Comparison of ENCODE assay signal across 18 cellular contexts in the genomic region with DNA sequence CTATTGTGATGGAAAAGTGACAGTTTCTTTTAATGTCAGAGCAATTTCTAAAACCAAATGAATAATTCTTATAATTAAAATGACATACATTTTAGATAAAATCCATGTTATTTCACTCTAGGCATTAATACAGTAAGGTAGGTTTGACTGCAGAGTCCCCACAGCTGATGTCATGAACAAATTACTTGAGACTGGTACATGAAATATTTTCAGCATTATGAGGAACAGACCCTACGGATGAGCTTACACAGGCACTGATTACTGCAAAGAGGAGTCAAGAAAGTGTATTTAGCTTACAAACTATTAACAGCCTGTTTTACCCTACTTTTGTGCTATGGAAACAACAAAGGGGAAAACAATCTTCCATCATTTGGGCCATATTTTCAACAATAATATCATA.
"Had no signal": no experiment of that assay in that cellular context is flagged by ENCODE, and none has a peak within 500 bp of the region (broad histone marks: within the 10 kb centered on the region; RNA-seq: fewer than 3 reads in every experiment).

No MANE protein-coding gene starts in this region.

- FAIRE-seq: kidney, pancreas had no signal

- H3K4me1 ChIP-seq: pancreas had no signal

- H3K27ac ChIP-seq: heart right ventricle, left ventricle myocardium inferior, pancreas, testis, WERI-Rb-1 had no signal

- H3K27me3 ChIP-seq: pancreas, testis had no signal

- ATAC-seq: activated CD8-positive, alpha-beta T cell treated with anti-CD3 and anti-CD28 coated beads for 36 hours; activated naive CD8-positive, alpha-beta T cell treated with anti-CD3 and anti-CD28 coated beads, Interleukin-2, amount 50 U/mL, for 24 hours; activated T-cell treated with anti-CD3 and anti-CD28 coated beads, Interleukin-2, amount 50 U/mL, for 72 hours; heart right ventricle; pancreas; stimulated activated naive CD8-positive, alpha-beta T cell treated with anti-CD3 and anti-CD28 coated beads, Interleukin-15, amount 100 ng/mL, for 72 hours had no signal

- DNase-seq: activated CD4-positive, alpha-beta T cell treated with anti-CD3 and anti-CD28 coated beads for 4 hours; activated CD8-positive, alpha-beta memory T cell treated with anti-CD3 and anti-CD28 coated beads, Interleukin-2, amount 50 U/mL, for 4 hours; activated CD8-positive, alpha-beta T cell treated with anti-CD3 and anti-CD28 coated beads for 36 hours; activated naive CD8-positive, alpha-beta T cell treated with anti-CD3 and anti-CD28 coated beads, Interleukin-2, amount 50 U/mL, for 24 hours; activated T-cell treated with anti-CD3 and anti-CD28 coated beads, Interleukin-2, amount 50 U/mL, for 72 hours; dermis blood vessel endothelial cell; heart right ventricle; kidney; left ventricle myocardium inferior; nephron progenitor cell; pancreas; retina; stimulated activated CD4-positive, alpha-beta T cell treated with anti-CD3 and anti-CD28 coated beads, Interleukin-15, amount 100 ng/mL, for 24 hours; stimulated activated CD4-positive, alpha-beta T cell treated with anti-CD3 and anti-CD28 coated beads, Interleukin-4, amount 100 ng/mL, for 24 hours; stimulated activated naive CD8-positive, alpha-beta T cell treated with anti-CD3 and anti-CD28 coated beads, Interleukin-15, amount 100 ng/mL, for 72 hours; T-helper 1 cell; testis; WERI-Rb-1 had no signal

- H3K4me3 ChIP-seq: heart right ventricle, left ventricle myocardium inferior, pancreas, testis had no signal

- H3K36me3 ChIP-seq: pancreas, WERI-Rb-1 had no signal

- H3K9me3 ChIP-seq: heart right ventricle, left ventricle myocardium inferior, pancreas, testis had no signal
